1 cellular context compared by ENCODE assay signal in genomic region chr7:148940702-148941597, GRCh38.
TF ChIP-seq lines count a peak whose summit lies in the region.

No MANE protein-coding gene starts in this region.

TF ChIP-seq in HepG2, 621 proteins besides CTCF, POLR2A, EP300 and RAD21 (continued from another document and continues in another):
- TF ChIP-seq ZNF646 (CRISPR knock-in tag; IDR thresholded peaks at IDR 0.05): no peak
- TF ChIP-seq, protein P1, sequence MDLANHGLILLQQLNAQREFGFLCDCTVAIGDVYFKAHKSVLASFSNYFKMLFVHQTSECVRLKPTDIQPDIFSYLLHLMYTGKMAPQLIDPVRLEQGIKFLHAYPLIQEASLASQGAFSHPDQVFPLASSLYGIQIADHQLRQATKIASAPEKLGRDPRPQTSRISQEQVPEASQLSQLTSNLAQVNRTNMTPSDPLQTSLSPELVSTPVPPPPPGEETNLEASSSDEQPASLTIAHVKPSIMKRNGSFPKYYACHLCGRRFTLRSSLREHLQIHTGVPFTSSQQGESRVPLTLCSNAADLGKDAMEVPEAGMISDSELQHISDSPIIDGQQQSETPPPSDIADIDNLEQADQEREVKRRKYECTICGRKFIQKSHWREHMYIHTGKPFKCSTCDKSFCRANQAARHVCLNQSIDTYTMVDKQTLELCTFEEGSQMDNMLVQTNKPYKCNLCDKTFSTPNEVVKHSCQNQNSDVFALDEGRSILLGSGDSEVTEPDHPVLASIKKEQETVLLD (CRISPR knock-in tag; IDR thresholded peaks at IDR 0.05; ENCODE audit: low read depth): no peak
- TF ChIP-seq SNAI1 (CRISPR knock-in tag; IDR thresholded peaks at IDR 0.05; ENCODE audit: borderline replicate concordance): no peak
- TF ChIP-seq NR3C1 (CRISPR knock-in tag; IDR thresholded peaks at IDR 0.05): no peak
- no peak for TF ChIP-seq ZNF326 (CRISPR knock-in tag; IDR thresholded peaks at IDR 0.05; ENCODE audit: borderline replicate concordance)
- TF ChIP-seq WIZ (CRISPR knock-in tag; IDR thresholded peaks at IDR 0.05): no peak
- TF ChIP-seq, protein P2, sequence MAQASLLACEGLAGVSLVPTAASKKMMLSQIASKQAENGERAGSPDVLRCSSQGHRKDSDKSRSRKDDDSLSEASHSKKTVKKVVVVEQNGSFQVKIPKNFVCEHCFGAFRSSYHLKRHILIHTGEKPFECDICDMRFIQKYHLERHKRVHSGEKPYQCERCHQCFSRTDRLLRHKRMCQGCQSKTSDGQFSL (CRISPR knock-in tag; IDR thresholded peaks at IDR 0.05): peak; percentile 56; the same call in 1 of the 2 replicates
- TF ChIP-seq ZNF431 (CRISPR knock-in tag; IDR thresholded peaks at IDR 0.05; ENCODE audit: borderline replicate concordance, low read depth): no peak
- TF ChIP-seq SAFB2 (CRISPR knock-in tag; IDR thresholded peaks at IDR 0.05; ENCODE audit: borderline replicate concordance, low read depth): no peak
- TF ChIP-seq ZNF7 (CRISPR knock-in tag; IDR thresholded peaks at IDR 0.05): no peak
- no peak for TF ChIP-seq ZNF230 (CRISPR knock-in tag; IDR thresholded peaks at IDR 0.05)
- TF ChIP-seq, protein P3, sequence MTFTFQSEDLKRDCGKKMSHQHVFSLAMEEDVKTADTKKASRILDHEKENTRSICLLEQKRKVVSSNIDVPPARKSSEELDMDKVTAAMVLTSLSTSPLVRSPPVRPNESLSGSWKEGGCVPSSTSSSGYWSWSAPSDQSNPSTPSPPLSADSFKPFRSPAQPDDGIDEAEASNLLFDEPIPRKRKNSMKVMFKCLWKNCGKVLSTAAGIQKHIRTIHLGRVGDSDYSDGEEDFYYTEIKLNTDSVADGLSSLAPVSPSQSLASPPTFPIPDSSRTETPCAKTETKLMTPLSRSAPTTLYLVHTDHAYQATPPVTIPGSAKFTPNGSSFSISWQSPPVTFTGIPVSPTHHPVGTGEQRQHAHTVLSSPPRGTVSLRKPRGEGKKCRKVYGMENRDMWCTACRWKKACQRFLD (CRISPR knock-in tag; IDR thresholded peaks at IDR 0.05; ENCODE audit: borderline replicate concordance): 0 out of 2 replicates have a peak, but pooled peaks have one; percentile 46
- TF ChIP-seq, protein P4, sequence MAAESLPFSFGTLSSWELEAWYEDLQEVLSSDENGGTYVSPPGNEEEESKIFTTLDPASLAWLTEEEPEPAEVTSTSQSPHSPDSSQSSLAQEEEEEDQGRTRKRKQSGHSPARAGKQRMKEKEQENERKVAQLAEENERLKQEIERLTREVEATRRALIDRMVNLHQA (CRISPR knock-in tag; IDR thresholded peaks at IDR 0.05): no peak
- TF ChIP-seq ZNF720 (CRISPR knock-in tag; IDR thresholded peaks at IDR 0.05): no peak
- TF ChIP-seq ZNF598 (CRISPR knock-in tag; IDR thresholded peaks at IDR 0.05; ENCODE audit: borderline replicate concordance): peak; percentile 86; the same call in 1 of the 2 replicates
- TF ChIP-seq CEBPG (CRISPR knock-in tag; IDR thresholded peaks at IDR 0.05): peak; percentile 17; the same call in 1 of the 2 replicates
- no peak; the same call in 1 of the 2 replicates for TF ChIP-seq ZSCAN21 (CRISPR knock-in tag; IDR thresholded peaks at IDR 0.05; ENCODE audit: borderline replicate concordance)
- TF ChIP-seq NFRKB (IDR thresholded peaks at IDR 0.05): no peak
- TF ChIP-seq KLF6 (CRISPR knock-in tag; IDR thresholded peaks at IDR 0.05): 0 out of 2 replicates have a peak, but pooled peaks have one; percentile 23
- TF ChIP-seq TEF (CRISPR knock-in tag; IDR thresholded peaks at IDR 0.05): no peak; the same call in 1 of the 2 replicates
- TF ChIP-seq ZNF639 (CRISPR knock-in tag; conservative IDR thresholded peaks at IDR 0.05): no peak
- TF ChIP-seq ZBTB21 (CRISPR knock-in tag; IDR thresholded peaks at IDR 0.05): no peak
- peak; percentile 47; the same call in 1 of the 2 replicates for TF ChIP-seq SPEN (CRISPR knock-in tag; IDR thresholded peaks at IDR 0.05; ENCODE audit: low read depth)
- peak; percentile 17 for TF ChIP-seq YY1 (IDR thresholded peaks at IDR 0.05; ENCODE audit: insufficient read depth, insufficient replicate concordance, low read depth, low read length)
- no peak for TF ChIP-seq SCMH1 (CRISPR knock-in tag; IDR thresholded peaks at IDR 0.05; ENCODE audit: borderline replicate concordance)
- TF ChIP-seq ARNT2 (CRISPR knock-in tag; IDR thresholded peaks at IDR 0.05; ENCODE audit: low read depth): 0 out of 2 replicates have a peak, but pooled peaks have one; percentile 31
- TF ChIP-seq MAFF (IDR thresholded peaks at IDR 0.05; ENCODE audit: low read depth, low read length): no peak
- no peak for TF ChIP-seq ZNF616 (CRISPR knock-in tag; IDR thresholded peaks at IDR 0.05; ENCODE audit: low read depth)
- TF ChIP-seq ZNF407 (CRISPR knock-in tag; IDR thresholded peaks at IDR 0.05; ENCODE audit: not compliant biosample characterization): peak; percentile 42
- TF ChIP-seq, protein P5, sequence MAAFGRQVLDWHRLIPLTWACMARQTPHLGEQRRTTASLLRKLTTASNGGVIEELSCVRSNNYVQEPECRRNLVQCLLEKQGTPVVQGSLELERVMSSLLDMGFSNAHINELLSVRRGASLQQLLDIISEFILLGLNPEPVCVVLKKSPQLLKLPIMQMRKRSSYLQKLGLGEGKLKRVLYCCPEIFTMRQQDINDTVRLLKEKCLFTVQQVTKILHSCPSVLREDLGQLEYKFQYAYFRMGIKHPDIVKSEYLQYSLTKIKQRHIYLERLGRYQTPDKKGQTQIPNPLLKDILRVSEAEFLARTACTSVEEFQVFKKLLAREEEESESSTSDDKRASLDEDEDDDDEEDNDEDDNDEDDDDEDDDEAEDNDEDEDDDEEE (CRISPR knock-in tag; IDR thresholded peaks at IDR 0.05): peak; percentile 73; the same call in 1 of the 2 replicates
- no peak for TF ChIP-seq ZNF468 (CRISPR knock-in tag; IDR thresholded peaks at IDR 0.05)
- no peak for TF ChIP-seq TBP (CRISPR knock-in tag; IDR thresholded peaks at IDR 0.05)
- no peak for TF ChIP-seq ZKSCAN8 (CRISPR knock-in tag; IDR thresholded peaks at IDR 0.05; ENCODE audit: borderline replicate concordance)
- no peak; the same call in 1 of the 2 replicates for TF ChIP-seq BCL6 (CRISPR knock-in tag; IDR thresholded peaks at IDR 0.05)
- TF ChIP-seq SNAPC5 (CRISPR knock-in tag; IDR thresholded peaks at IDR 0.05; ENCODE audit: borderline replicate concordance): peak; percentile 100
- no peak; the same call in 1 of the 2 replicates for TF ChIP-seq ZMYM4 (CRISPR knock-in tag; IDR thresholded peaks at IDR 0.05)
- TF ChIP-seq TAF1 (CRISPR knock-in tag; IDR thresholded peaks at IDR 0.05): peak; percentile 77
- no peak for TF ChIP-seq RFX1 (IDR thresholded peaks at IDR 0.05)
- TF ChIP-seq ZNF615 (CRISPR knock-in tag; IDR thresholded peaks at IDR 0.05; ENCODE audit: borderline replicate concordance): no peak
